Comparison of ENCODE assay signal across 8 cellular contexts in the genomic region with DNA sequence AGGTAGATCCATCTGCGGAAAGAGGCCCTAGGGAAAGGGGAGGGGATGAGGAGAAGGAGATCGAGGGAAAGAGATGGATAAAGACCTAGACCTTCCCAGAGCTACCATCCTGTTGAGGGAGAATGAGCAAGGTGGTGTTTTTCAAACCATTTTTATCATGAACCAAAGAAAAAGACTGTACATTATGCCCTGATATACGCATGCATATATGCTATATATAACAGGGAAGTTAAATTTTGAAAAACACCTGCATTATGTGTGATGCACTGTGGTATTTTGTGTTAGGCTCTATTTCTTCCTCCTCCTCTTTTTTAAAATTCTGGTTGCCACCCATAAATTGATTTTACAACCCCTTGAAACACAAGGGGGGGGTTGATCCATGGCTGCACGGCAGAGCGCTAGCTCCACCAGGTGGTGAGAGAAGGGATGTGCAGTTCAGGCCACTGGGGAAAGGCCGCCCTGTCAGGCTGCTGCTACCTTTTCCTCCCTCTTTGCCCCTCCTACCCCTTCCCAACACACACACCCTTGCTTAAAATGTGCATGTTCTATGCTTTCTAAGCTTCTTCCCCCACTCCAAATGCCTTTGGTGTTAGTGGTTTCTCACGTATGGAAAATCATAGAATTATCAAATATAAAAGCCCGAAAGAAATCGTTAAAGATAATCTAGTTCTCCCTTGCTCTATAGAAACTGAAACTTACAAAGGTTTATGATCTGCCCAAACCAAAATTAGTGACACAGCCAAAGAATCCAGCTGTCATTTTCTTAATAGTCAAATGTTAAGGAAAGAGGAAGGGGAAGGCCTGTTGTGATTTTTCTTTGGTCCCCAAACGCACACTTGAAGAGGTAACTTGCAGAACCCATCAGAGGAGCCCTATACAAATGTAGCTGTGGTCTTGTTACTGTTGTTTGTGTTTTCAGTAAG.
DNase-seq lines count a peak whose midpoint lies in the region; ATAC-seq and TF ChIP-seq lines count a peak whose summit lies in the region.

No MANE protein-coding gene starts in this region.

- H3K4me3 Mint-ChIP-seq in stimulated activated naive B cell treated with anti-CD40 and anti-IgM and Interleukin-4, amounts not matched to agents 10 μg/mL and 1 μg/mL and 100 μg/mL, for 72 hours = no peak overlapping the region

- no peaks in the 10 kb centered on the region for H3K36me3 ChIP-seq in body of pancreas (replicated peaks in 1 of 2; ENCODE audit: insufficient read depth in 1 of 2, low read depth in 2 of 2)

- ATAC-seq in body of pancreas (peak; percentile 75), GM21360 (IDR thresholded peaks at IDR 0.05; ENCODE audit: unreplicated experiment) (no peak)
- peak; percentile 73 to 78 for ATAC-seq in stimulated activated naive B cell treated with anti-CD40 and anti-IgM and Interleukin-4, amounts not matched to agents 10 μg/mL and 1 μg/mL and 100 μg/mL, for 72 hours (replicated peaks)

- no peak for TF ChIP-seq POLR2A in body of pancreas (IDR thresholded peaks at IDR 0.05)

- DNase-seq in DMS79 treated with DMSO at 0.1 percent for 48 hours (lab: John Stamatoyannopoulos, UW) = peak; percentile 72
- no peak for DNase-seq in DMS79 (lab: John Stamatoyannopoulos, UW)
- peak; percentile 66 for DNase-seq in HT1080 (ENCODE audit: low read depth)
- peak; percentile 53 for DNase-seq in NOMO-1 treated with DMSO at 0.1 percent for 48 hours (lab: John Stamatoyannopoulos, UW; ENCODE audit: unreplicated experiment)
- DNase-seq in body of pancreas = peak; percentile 31 to 54 (median 48)
- DNase-seq in islet precursor cell = peak; percentile 81
- peak; percentile 11 for DNase-seq in stimulated activated naive B cell treated with anti-CD40 and anti-IgM and Interleukin-4, amounts not matched to agents 10 μg/mL and 1 μg/mL and 100 μg/mL, for 72 hours

- no peaks in the 10 kb centered on the region for H3K36me3 Mint-ChIP-seq in stimulated activated naive B cell treated with anti-CD40 and anti-IgM and Interleukin-4, amounts not matched to agents 10 μg/mL and 1 μg/mL and 100 μg/mL, for 72 hours

- H3K27ac Mint-ChIP-seq in stimulated activated naive B cell treated with anti-CD40 and anti-IgM and Interleukin-4, amounts not matched to agents 10 μg/mL and 1 μg/mL and 100 μg/mL, for 72 hours = no peak overlapping the region

- H3K27me3 Mint-ChIP-seq in stimulated activated naive B cell treated with anti-CD40 and anti-IgM and Interleukin-4, amounts not matched to agents 10 μg/mL and 1 μg/mL and 100 μg/mL, for 72 hours = peaks cover 14 to 42% of the 10 kb centered on the region in 2 donors

- no peaks in the 10 kb centered on the region for H3K9me3 ChIP-seq in body of pancreas

- H3K27me3 ChIP-seq in body of pancreas = no peaks in the 10 kb centered on the region

- no peak overlapping the region for H3K27ac ChIP-seq in body of pancreas

- no peak overlapping the region for H3K4me3 ChIP-seq in body of pancreas

- H3K4me1 Mint-ChIP-seq in stimulated activated naive B cell treated with anti-CD40 and anti-IgM and Interleukin-4, amounts not matched to agents 10 μg/mL and 1 μg/mL and 100 μg/mL, for 72 hours = peaks cover 0 to 5% of the 10 kb centered on the region in 2 donors

- H3K4me1 ChIP-seq in body of pancreas = no peaks in the 10 kb centered on the region

- TF ChIP-seq CTCF in body of pancreas (IDR thresholded peaks at IDR 0.05) = peak; percentile 66 to 88 (median 85)

- WGBS in body of pancreas, 2 donors = 65 to 66% methylated on average over 10 of the region's 10 CpGs

- H3K9me3 Mint-ChIP-seq in stimulated activated naive B cell treated with anti-CD40 and anti-IgM and Interleukin-4, amounts not matched to agents 10 μg/mL and 1 μg/mL and 100 μg/mL, for 72 hours = no peaks in the 10 kb centered on the region

- intact Hi-C loops in body of pancreas (cut with DNase I) = loop anchor here (10.0 kb wide), 1 partner anchor 113 kb away; no protein-coding TSS in a partner anchor
